ENCODE assay signal across 12 cellular contexts in genomic region chr17:57288034-57288752, GRCh38. TPM values are rescaled to one million over a fixed set of nuclear protein-coding genes. Genes with fewer than 3 reads are reported as not detected.
DNase-seq lines count a peak whose midpoint lies in the region; ATAC-seq and TF ChIP-seq lines count a peak whose summit lies in the region.
"Had no signal": no experiment of that assay in that cellular context is flagged by ENCODE, and none has a peak within 500 bp of the region (broad histone marks: within the 10 kb centered on the region; RNA-seq: fewer than 3 reads in every experiment).

No MANE protein-coding gene starts in this region.

- H3K27me3 ChIP-seq in lower lobe of right lung (ENCODE audit: low read depth), result no peaks in the 10 kb centered on the region
- H3K27me3 ChIP-seq: body of pancreas had no signal

- no peak overlapping the region for H3K27ac ChIP-seq in lower lobe of right lung
- H3K27ac ChIP-seq: body of pancreas had no signal

- H3K9me3 Mint-ChIP-seq in stimulated activated effector memory CD8-positive, alpha-beta T cell treated with anti-CD3 and anti-CD28 coated beads, Interleukin-12 subunit alpha, Interleukin-12 subunit beta, amount 100 ng/mL, for 72 hours, result no peaks in the 10 kb centered on the region
- H3K9me3 Mint-ChIP-seq: stimulated activated naive CD8-positive, alpha-beta T cell treated with anti-CD3 and anti-CD28 coated beads, Interleukin-15, Interleukin-2, amounts not matched to agents 100 ng/mL and 50 ng/mL, for 24 hours had no signal

- no peak overlapping the region for H3K4me3 ChIP-seq in lower lobe of right lung
- H3K4me3 ChIP-seq: body of pancreas had no signal

- intact Hi-C loops in lower lobe of right lung (cut with DNase I), result no loop called here

- H3K4me3 Mint-ChIP-seq in stimulated activated effector memory CD8-positive, alpha-beta T cell treated with anti-CD3 and anti-CD28 coated beads, Interleukin-12 subunit alpha, Interleukin-12 subunit beta, amount 100 ng/mL, for 72 hours, result no peak overlapping the region
- H3K4me3 Mint-ChIP-seq: stimulated activated naive CD8-positive, alpha-beta T cell treated with anti-CD3 and anti-CD28 coated beads, Interleukin-15, Interleukin-2, amounts not matched to agents 100 ng/mL and 50 ng/mL, for 24 hours had no signal

- ATAC-seq in lower lobe of right lung, result peak; percentile 26 to 40
- ATAC-seq in stimulated activated effector memory CD8-positive, alpha-beta T cell treated with anti-CD3 and anti-CD28 coated beads, Interleukin-12 subunit alpha, Interleukin-12 subunit beta, amount 100 ng/mL, for 72 hours, result no peak
- ATAC-seq: body of pancreas had no signal

- peak; percentile 47 for DNase-seq in NCI-H2227 (lab: John Stamatoyannopoulos, UW; ENCODE audit: unreplicated experiment)
- DNase-seq in NCI-H2227 treated with DMSO at 0.1 percent for 48 hours (lab: John Stamatoyannopoulos, UW), result no peak
- peak; percentile 25 for DNase-seq in cerebellar cortex (ENCODE audit: low spot score)
- DNase-seq in lower lobe of right lung, result no peak
- DNase-seq in stimulated activated effector memory CD8-positive, alpha-beta T cell treated with anti-CD3 and anti-CD28 coated beads, Interleukin-12 subunit alpha, Interleukin-12 subunit beta, amount 100 ng/mL, for 72 hours (ENCODE audit: low spot score in 2 of 2), result no peak
- DNase-seq in NCI-H187 treated with DMSO at 0.1 percent for 48 hours (lab: John Stamatoyannopoulos, UW), result no peak
- no peak for DNase-seq in hepatic stellate cell (ENCODE audit: low spot score)
- DNase-seq in germinal center (ENCODE audit: low spot score), result no peak
- DNase-seq: 8988T, body of pancreas, NCI-H774 had no signal

- H3K27ac Mint-ChIP-seq in stimulated activated effector memory CD8-positive, alpha-beta T cell treated with anti-CD3 and anti-CD28 coated beads, Interleukin-12 subunit alpha, Interleukin-12 subunit beta, amount 100 ng/mL, for 72 hours, result peak overlapping the region; percentile 26
- H3K27ac Mint-ChIP-seq: stimulated activated naive CD8-positive, alpha-beta T cell treated with anti-CD3 and anti-CD28 coated beads, Interleukin-15, Interleukin-2, amounts not matched to agents 100 ng/mL and 50 ng/mL, for 24 hours had no signal

- H3K36me3 Mint-ChIP-seq in stimulated activated effector memory CD8-positive, alpha-beta T cell treated with anti-CD3 and anti-CD28 coated beads, Interleukin-12 subunit alpha, Interleukin-12 subunit beta, amount 100 ng/mL, for 72 hours, result peaks cover 47% of the 10 kb centered on the region

- H3K4me1 Mint-ChIP-seq in stimulated activated effector memory CD8-positive, alpha-beta T cell treated with anti-CD3 and anti-CD28 coated beads, Interleukin-12 subunit alpha, Interleukin-12 subunit beta, amount 100 ng/mL, for 72 hours, result peaks cover 60% of the 10 kb centered on the region

- no peaks in the 10 kb centered on the region for H3K9me3 ChIP-seq in lower lobe of right lung
- H3K9me3 ChIP-seq: body of pancreas had no signal

- H3K4me1 ChIP-seq in lower lobe of right lung, result no peaks in the 10 kb centered on the region

- H3K36me3 ChIP-seq in lower lobe of right lung, result peaks cover 5% of the 10 kb centered on the region

- TF ChIP-seq CTCF in lower lobe of right lung (IDR thresholded peaks at IDR 0.05), result no peak

RNA-seq across cellular contexts. Expression of gene MSI2, which starts 31.9 kb away (rescaled TPM):
- total RNA-seq in lower lobe of right lung, result 43.9 TPM

Comparison
In these comparisons a context has a peak if more than half of its experiments do, and no peak if none do; other contexts are left out.
1. DNase-seq: peak in NCI-H2227 (single experiment) and cerebellar cortex (single experiment); none in NCI-H2227 treated with DMSO at 0.1 percent for 48 hours (single experiment), lower lobe of right lung (single experiment), stimulated activated effector memory CD8-positive, alpha-beta T cell treated with anti-CD3 and anti-CD28 coated beads, Interleukin-12 subunit alpha, Interleukin-12 subunit beta, amount 100 ng/mL, for 72 hours (0 of 2), NCI-H187 treated with DMSO at 0.1 percent for 48 hours (single experiment), hepatic stellate cell (single experiment) and germinal center (single experiment).